In the genomic region with DNA sequence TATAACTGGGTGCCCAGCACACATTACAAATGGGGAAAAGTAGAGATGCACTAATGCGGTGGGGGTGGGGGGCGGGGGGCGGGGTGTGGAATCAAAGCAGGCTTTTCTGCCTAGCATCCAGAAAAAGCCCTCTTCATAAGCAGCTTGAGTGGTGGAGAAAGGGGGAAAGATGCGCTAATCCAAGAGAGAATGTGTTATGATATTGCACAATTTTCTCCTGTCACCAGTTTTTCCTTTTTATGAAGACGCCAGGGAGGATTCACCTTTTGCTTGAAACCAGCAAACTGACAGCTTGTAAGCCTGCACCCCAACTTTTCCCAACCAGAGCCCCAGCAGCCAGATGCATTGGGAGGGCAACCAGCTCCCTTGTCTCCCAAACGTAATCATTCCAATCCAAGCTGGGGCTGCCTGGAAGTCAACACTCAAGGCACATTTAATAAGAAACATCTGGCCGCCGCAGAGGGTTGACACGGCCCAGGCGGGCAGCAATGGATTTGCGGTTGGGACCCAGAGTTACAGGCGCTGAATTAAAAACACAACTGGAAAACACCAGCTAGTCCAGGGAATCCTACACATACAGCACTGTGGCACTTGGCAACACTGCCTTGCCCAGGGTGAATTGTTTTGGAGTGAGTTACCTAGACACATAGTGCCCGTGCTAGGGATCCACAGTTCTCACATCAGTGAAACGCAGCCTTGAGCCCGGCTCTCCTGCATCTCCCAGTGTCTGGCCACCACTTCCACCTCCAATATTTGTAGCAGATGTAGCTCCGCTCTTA, we compare ENCODE assay signal across 13 cellular contexts.
DNase-seq lines count a peak whose midpoint lies in the region; ATAC-seq, FAIRE-seq and TF ChIP-seq lines count a peak whose summit lies in the region.
"Had no signal": no experiment of that assay in that cellular context is flagged by ENCODE, and none has a peak within 500 bp of the region (broad histone marks: within the 10 kb centered on the region; RNA-seq: fewer than 3 reads in every experiment).

No MANE protein-coding gene starts in this region.

- no peak for TF ChIP-seq POLR2A in body of pancreas (IDR thresholded peaks at IDR 0.05)

- H3K4me1 ChIP-seq in body of pancreas (peaks cover 56% of the 10 kb centered on the region), kidney (ENCODE audit: control insufficient read depth in 1 of 2, insufficient read depth in 1 of 2, low read depth in 1 of 2, low read length in 2 of 2) (peaks cover 16 to 29% of the 10 kb centered on the region in 2 donors)
- no peaks in the 10 kb centered on the region for H3K4me1 ChIP-seq in effector memory CD4-positive, alpha-beta T cell (ENCODE audit: control insufficient read depth, insufficient read depth, low read length, poor library complexity, severe bottlenecking)

- H3K4me3 ChIP-seq in body of pancreas (no peak overlapping the region), kidney (ENCODE audit: low read length in 2 of 2) (peak overlapping the region; percentile 30 to 66)
- H3K4me3 ChIP-seq in effector memory CD4-positive, alpha-beta T cell (ENCODE audit: insufficient read depth, low read depth, low read length, poor library complexity, severe bottlenecking): no peak overlapping the region

- H3K9me3 ChIP-seq in body of pancreas: no peaks in the 10 kb centered on the region
- no peaks in the 10 kb centered on the region for H3K9me3 ChIP-seq in kidney (ENCODE audit: control insufficient read depth in 1 of 2, low read length in 2 of 2)
- no peaks in the 10 kb centered on the region for H3K9me3 ChIP-seq in effector memory CD4-positive, alpha-beta T cell (ENCODE audit: control insufficient read depth, low read length)
- H3K9me3 ChIP-seq: A549, tibial nerve had no signal

- intact Hi-C loops in body of pancreas (cut with DNase I) (no loop called here), kidney (cut with DNase I) (no loop called here)

- no peak overlapping the region for H3K9ac ChIP-seq in kidney (ENCODE audit: low read length in 2 of 2)
- H3K9ac ChIP-seq: KMS-11 had no signal

- H3K27ac ChIP-seq in body of pancreas: peak overlapping the region in 3 of 4 donors; percentile 22 to 80 (median 27)
- no peak overlapping the region for H3K27ac ChIP-seq in kidney (ENCODE audit: low read depth in 2 of 2, low read length in 2 of 2)
- H3K27ac ChIP-seq in effector memory CD4-positive, alpha-beta T cell (ENCODE audit: insufficient read depth, low read length, poor library complexity, severe bottlenecking): no peak overlapping the region
- H3K27ac ChIP-seq: KMS-11, tibial nerve had no signal

- TF ChIP-seq CTCF in body of pancreas (IDR thresholded peaks at IDR 0.05) (no peak), kidney (IDR thresholded peaks at IDR 0.05; ENCODE audit: borderline replicate concordance, extremely low read depth, insufficient read depth) (no peak)

- no peak for ATAC-seq in body of pancreas
- ATAC-seq: A549; naive thymus-derived CD8-positive, alpha-beta T cell had no signal

- H3K27me3 ChIP-seq in body of pancreas: no peaks in the 10 kb centered on the region
- peaks cover 6% of the 10 kb centered on the region for H3K27me3 ChIP-seq in effector memory CD4-positive, alpha-beta T cell (replicated peaks; ENCODE audit: control insufficient read depth, insufficient read depth, low read length, poor library complexity, severe bottlenecking)

- DNase-seq in NCI-H2227 (lab: John Stamatoyannopoulos, UW; ENCODE audit: unreplicated experiment) (peak; percentile 7), NCI-H2227 treated with DMSO at 0.1 percent for 48 hours (lab: John Stamatoyannopoulos, UW) (no peak), body of pancreas (peak in 3 of 4 donors; percentile 15 to 36 (median 36)), kidney (peak; percentile 81), stromal cell of bone marrow (ENCODE audit: low read depth) (peak; percentile 39), germinal center (ENCODE audit: low spot score) (no peak), NCI-H1105 treated with DMSO at 0.1 percent for 48 hours (lab: John Stamatoyannopoulos, UW) (no peak)
- DNase-seq in effector memory CD4-positive, alpha-beta T cell: no peak
- DNase-seq: naive thymus-derived CD8-positive, alpha-beta T cell; NCI-H526 treated with DMSO at 0.1 percent for 48 hours had no signal

- no peaks in the 10 kb centered on the region for H3K36me3 ChIP-seq in body of pancreas (replicated peaks in 1 of 2; ENCODE audit: insufficient read depth in 1 of 2, low read depth in 2 of 2)
- no peaks in the 10 kb centered on the region for H3K36me3 ChIP-seq in kidney (ENCODE audit: control insufficient read depth in 1 of 2, insufficient read depth in 2 of 2, low read length in 2 of 2)
- no peaks in the 10 kb centered on the region for H3K36me3 ChIP-seq in effector memory CD4-positive, alpha-beta T cell (ENCODE audit: control insufficient read depth, insufficient read depth, low read length)
- H3K36me3 ChIP-seq: tibial nerve had no signal

- no peak for FAIRE-seq in kidney (lab: Jason Lieb, UNC)
- FAIRE-seq: A549 had no signal

- WGBS in body of pancreas, 2 donors: 43 to 55% methylated on average over 16 of the region's 16 CpGs

Comparison
In these comparisons a context has a peak if more than half of its experiments do, and no peak if none do; other contexts are left out.
1. DNase-seq: peak in NCI-H2227 (single experiment), body of pancreas (3 of 4), kidney (single experiment) and stromal cell of bone marrow (single experiment); none in NCI-H2227 treated with DMSO at 0.1 percent for 48 hours (single experiment), germinal center (single experiment), effector memory CD4-positive, alpha-beta T cell (0 of 3) and NCI-H1105 treated with DMSO at 0.1 percent for 48 hours (single experiment).
2. H3K27ac ChIP-seq: peak in body of pancreas (3 of 4); none in kidney (0 of 2) and effector memory CD4-positive, alpha-beta T cell (single experiment).
3. H3K4me3 ChIP-seq: peak in kidney (2 of 2); none in body of pancreas (0 of 2) and effector memory CD4-positive, alpha-beta T cell (single experiment).